Comparison of ENCODE assay signal across 31 cellular contexts in the genomic region with DNA sequence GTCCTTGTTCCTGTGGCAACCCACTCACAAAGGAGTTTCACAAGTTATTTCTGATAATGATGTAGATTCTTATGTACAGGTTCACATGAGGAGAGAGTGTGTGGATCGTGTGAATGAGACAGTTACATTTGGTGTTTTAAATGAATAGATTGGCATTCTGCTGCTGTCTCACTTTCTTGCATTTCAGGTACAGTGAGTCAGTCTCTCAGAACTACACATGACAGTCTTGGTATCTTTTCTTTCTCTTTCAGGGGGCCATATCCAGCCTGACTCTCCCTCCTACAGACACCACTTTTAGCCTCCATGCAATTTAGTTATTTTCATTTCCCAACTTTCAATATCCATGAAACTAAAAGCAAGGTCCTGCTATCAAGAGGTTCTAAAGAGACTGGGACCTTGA.
"Had no signal": no experiment of that assay in that cellular context is flagged by ENCODE, and none has a peak within 500 bp of the region (broad histone marks: within the 10 kb centered on the region; RNA-seq: fewer than 3 reads in every experiment).

No MANE protein-coding gene starts in this region.

- H3K27ac ChIP-seq: KMS-11, PC-9, RWPE1, SJCRH30, SK-N-MC had no signal

- H3K9ac ChIP-seq: KMS-11 had no signal

- ATAC-seq: Panc1, Right ventricle myocardium inferior, SK-N-SH treated with all-trans-retinoic acid at 6 μM for 48 hours had no signal

- DNase-seq: Karpas-422, KBM-7, MM.1S, MV-4-11, NCI-H1092, NCI-H1105, NCI-H1417 treated with DMSO at 0.1 percent for 48 hours, NCI-H1436 treated with DMSO at 0.1 percent for 48 hours, NCI-H1694 treated with DMSO at 0.1 percent for 48 hours, NCI-H187 treated with DMSO at 0.1 percent for 48 hours, NCI-H2029, NCI-H2081, NCI-H2171, NCI-H2227 treated with DMSO at 0.1 percent for 48 hours, NCI-H345, NCI-H446, NCI-H510A treated with DMSO at 0.1 percent for 48 hours, NCI-H524 treated with DMSO at 0.1 percent for 48 hours, NCI-H526 treated with DMSO at 0.1 percent for 48 hours, NCI-H748 treated with DMSO at 0.1 percent for 48 hours, NCI-H82, PC-9, SHP77, SIG-M5, SJCRH30 had no signal

- H3K9me3 ChIP-seq: SJCRH30 had no signal

- H3K36me3 ChIP-seq: SJCRH30 had no signal

- H3K4me3 ChIP-seq: PC-9, SJCRH30, SK-N-MC had no signal

- H2AFZ ChIP-seq: PC-9 had no signal

- H3K4me2 ChIP-seq: KMS-11, PC-9 had no signal

- H3K4me1 ChIP-seq: SJCRH30 had no signal

- H3K27me3 ChIP-seq: SJCRH30 had no signal
